In genomic region chr6:154154389-154154967, GRCh38 we compare ENCODE assay signal across 8 cellular contexts.
DNase-seq lines count a peak whose midpoint lies in the region; ATAC-seq and TF ChIP-seq lines count a peak whose summit lies in the region.

No MANE protein-coding gene starts in this region.

- no peaks in the 10 kb centered on the region for H3K79me2 ChIP-seq in PC-9 (ENCODE audit: low read depth)

- POLR2A ChIA-PET in PC-9 (lab: Charles Lee; ENCODE audit: unreplicated experiment): no interaction called here

- H3K36me3 Mint-ChIP-seq in Calu3 (ENCODE audit: insufficient read depth, unreplicated experiment): no peaks in the 10 kb centered on the region
- H3K36me3 Mint-ChIP-seq in activated T-cell treated with anti-CD3 and anti-CD28 coated beads, Interleukin-2, amount 50 U/mL, for 72 hours (ENCODE audit: insufficient read depth in 2 of 2): peaks cover 0 to 3% of the 10 kb centered on the region in 2 donors

- H3K4me3 ChIP-seq in PC-9: no peak overlapping the region
- H3K4me3 ChIP-seq in fibroblast of villous mesenchyme (ENCODE audit: low read depth, low read length): no peak overlapping the region

- TF ChIP-seq POLR2A in GM18505 (IDR thresholded peaks at IDR 0.05; ENCODE audit: borderline replicate concordance, extremely low read depth, insufficient read depth, insufficient read length): no peak

- H3K9me2 ChIP-seq in PC-9 (ENCODE audit: insufficient read depth): no peaks in the 10 kb centered on the region

- H3K4me1 Mint-ChIP-seq in Calu3 (ENCODE audit: low read depth, unreplicated experiment): peaks cover 12% of the 10 kb centered on the region
- peaks cover 36% of the 10 kb centered on the region for H3K4me1 Mint-ChIP-seq in activated T-cell treated with anti-CD3 and anti-CD28 coated beads, Interleukin-2, amount 50 U/mL, for 72 hours (ENCODE audit: low read depth)

- CTCF ChIA-PET in Calu3 (lab: Charles Lee) (interaction anchor here (1.0 kb wide), 1 partner anchor 357 kb away, joined by 5 read pairs; no protein-coding TSS in a partner anchor), PC-9 (lab: Charles Lee) (no interaction called here)

- H3K4me2 ChIP-seq in PC-9: no peak overlapping the region

- intact Hi-C loops in Calu3 (cut with micrococcal nuclease; ENCODE audit: unreplicated experiment) (loop anchor here (1.0 to 2.0 kb wide), 3 partner anchors 123 to 520 kb away; no protein-coding TSS in a partner anchor), PC-9 (cut with micrococcal nuclease; ENCODE audit: unreplicated experiment) (loop anchor here (1.0 to 10.0 kb wide), 5 partner anchors 220 to 1093 kb away; no protein-coding TSS in a partner anchor)

- H3K27me3 ChIP-seq in PC-9 (ENCODE audit: insufficient read depth, low read depth): no peaks in the 10 kb centered on the region

- TF ChIP-seq CTCF in Calu3 (IDR thresholded peaks at IDR 0.05; ENCODE audit: unreplicated experiment) (peak; percentile 41), PC-9 (conservative IDR thresholded peaks at IDR 0.05) (peak; percentile 91), fibroblast of villous mesenchyme (IDR thresholded peaks at IDR 0.05; ENCODE audit: insufficient read depth, low read depth, low read length) (peak; percentile 65)

- DNase-seq in Calu3: peak; percentile 32
- peak in 1 of 2 experiments; percentile 36 for DNase-seq in PC-9
- peak; percentile 56 to 60 for DNase-seq in activated T-cell treated with anti-CD3 and anti-CD28 coated beads, Interleukin-2, amount 50 U/mL, for 72 hours
- peak; percentile 84 for DNase-seq in fibroblast of villous mesenchyme (ENCODE audit: low read depth)
- DNase-seq in retina: peak; percentile 62

- H3K9me3 Mint-ChIP-seq in Calu3 (ENCODE audit: low read depth, unreplicated experiment): no peaks in the 10 kb centered on the region
- H3K9me3 Mint-ChIP-seq in activated T-cell treated with anti-CD3 and anti-CD28 coated beads, Interleukin-2, amount 50 U/mL, for 72 hours: no peaks in the 10 kb centered on the region

- H3F3A ChIP-seq in PC-9 (ENCODE audit: insufficient read depth, low read depth): no peaks in the 10 kb centered on the region

- H3K9me3 ChIP-seq in PC-9 (ENCODE audit: insufficient read depth, low read depth): no peaks in the 10 kb centered on the region

- no peak overlapping the region for H3K4me3 Mint-ChIP-seq in Calu3 (ENCODE audit: low read depth, unreplicated experiment)
- no peak overlapping the region for H3K4me3 Mint-ChIP-seq in activated T-cell treated with anti-CD3 and anti-CD28 coated beads, Interleukin-2, amount 50 U/mL, for 72 hours

- no peak overlapping the region for H2AFZ ChIP-seq in PC-9

- H3K27me3 Mint-ChIP-seq in Calu3 (ENCODE audit: unreplicated experiment): peaks cover 40% of the 10 kb centered on the region
- peaks cover 5% of the 10 kb centered on the region for H3K27me3 Mint-ChIP-seq in activated T-cell treated with anti-CD3 and anti-CD28 coated beads, Interleukin-2, amount 50 U/mL, for 72 hours (ENCODE audit: low read depth)

- no peak overlapping the region for H3K27ac Mint-ChIP-seq in Calu3 (ENCODE audit: unreplicated experiment)
- no peak overlapping the region for H3K27ac Mint-ChIP-seq in activated T-cell treated with anti-CD3 and anti-CD28 coated beads, Interleukin-2, amount 50 U/mL, for 72 hours

- H3K4me1 ChIP-seq in PC-9 (replicated peaks; ENCODE audit: insufficient read depth): 0 out of 2 replicates have a peak, but pooled peaks cover 3% of the 10 kb centered on the region

- no TSS peak for BruUV-seq in Calu3 (replicated peaks; lab: Mats Ljungman, UMichigan)
- no TSS peak for BruUV-seq in PC-9 (replicated peaks; lab: Mats Ljungman, UMichigan)

- H3K36me3 ChIP-seq in PC-9 (ENCODE audit: low read depth): no peaks in the 10 kb centered on the region

- peak; percentile 84 for TF ChIP-seq RAD21 in Ishikawa (IDR thresholded peaks at IDR 0.05; ENCODE audit: low read depth)

- no peak for TF ChIP-seq EP300 in Ishikawa (IDR thresholded peaks at IDR 0.05; ENCODE audit: borderline replicate concordance)

- no peaks in the 10 kb centered on the region for H4K20me1 ChIP-seq in PC-9 (ENCODE audit: insufficient read depth)

- no peak for ATAC-seq in activated T-cell treated with anti-CD3 and anti-CD28 coated beads, Interleukin-2, amount 50 U/mL, for 72 hours (replicated peaks in 1 of 2)
- ATAC-seq in GM18505 (IDR thresholded peaks at IDR 0.05; ENCODE audit: unreplicated experiment) (no peak), GM21737 (IDR thresholded peaks at IDR 0.05; ENCODE audit: unreplicated experiment) (no peak)

- no peak overlapping the region for H3K27ac ChIP-seq in PC-9

TF ChIP-seq in Ishikawa, 13 proteins besides CTCF, POLR2A, EP300 and RAD21:
- TF ChIP-seq FOXM1 (IDR thresholded peaks at IDR 0.05; ENCODE audit: borderline replicate concordance, low read depth): no peak
- TF ChIP-seq MAX (IDR thresholded peaks at IDR 0.05): peak; percentile 42; the same call in 1 of the 2 replicates
- TF ChIP-seq YY1 (IDR thresholded peaks at IDR 0.05; ENCODE audit: low read depth): peak; percentile 76; the same call in 1 of the 2 replicates

Comparison
In these comparisons a context has a peak if more than half of its experiments do, and no peak if none do; other contexts are left out.
1. CTCF ChIP-seq: peak in every context shown above with its lines; median percentile 91 in PC-9; 65 in fibroblast of villous mesenchyme; 41 in Calu3.